In the genomic region with DNA sequence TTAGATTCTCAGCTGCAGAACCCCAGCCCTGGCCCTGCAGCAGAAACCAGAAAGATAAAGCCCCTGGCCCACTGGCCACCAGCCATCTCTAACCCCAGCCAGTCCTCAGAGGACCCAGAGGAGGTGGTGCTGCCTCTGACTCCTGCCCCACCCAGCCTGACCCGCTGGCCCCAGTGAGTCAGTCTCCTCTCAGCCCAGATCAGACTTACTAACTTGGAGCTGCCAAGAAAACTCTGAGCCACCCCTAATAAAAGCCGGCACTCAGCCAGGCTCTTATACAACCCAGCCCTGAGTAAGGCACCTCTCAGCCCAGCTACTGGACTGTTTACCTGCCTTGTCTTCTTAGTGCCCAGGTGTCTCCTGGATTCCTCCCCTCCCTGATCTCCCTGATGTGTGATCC, we compare ENCODE assay signal across 12 cellular contexts. TPM values are rescaled to one million over a fixed set of nuclear protein-coding genes. Genes with fewer than 3 reads are reported as not detected.
DNase-seq lines count a peak whose midpoint lies in the region; ATAC-seq and TF ChIP-seq lines count a peak whose summit lies in the region.
"Had no signal": no experiment of that assay in that cellular context is flagged by ENCODE, and none has a peak within 500 bp of the region (broad histone marks: within the 10 kb centered on the region; RNA-seq: fewer than 3 reads in every experiment).

No MANE protein-coding gene starts in this region.

- intact Hi-C loops in uterus (cut with DNase I; ENCODE audit: low total_unique reads): no loop called here
- intact Hi-C loops in CD14-positive monocyte (cut with micrococcal nuclease): no loop called here

- peaks cover 0 to 2% of the 10 kb centered on the region in 2 donors for H3K9me3 ChIP-seq in lung (ENCODE audit: control insufficient read depth in 2 of 2, insufficient read depth in 1 of 2, low read length in 1 of 2)
- H3K9me3 ChIP-seq in uterus: no peaks in the 10 kb centered on the region
- H3K9me3 ChIP-seq: neutrophil had no signal

- 61 to 73% methylated on average over 2 of the region's 2 CpGs for WGBS in lung, 2 donors

- peaks cover 0 to 5% (median 0%) of the 10 kb centered on the region in 3 donors for H3K27me3 Mint-ChIP-seq in CD14-positive monocyte (ENCODE audit: low read depth in 3 of 3)
- H3K27me3 Mint-ChIP-seq: stimulated activated naive CD8-positive, alpha-beta T cell treated with anti-CD3 and anti-CD28 coated beads, Interleukin-15, Interleukin-2, amounts not matched to agents 100 ng/mL and 50 ng/mL, for 24 hours had no signal

- H3K4me1 ChIP-seq in lung (ENCODE audit: control insufficient read depth in 2 of 2, insufficient read depth in 2 of 2, low read length in 2 of 2) (peaks cover 0 to 5% of the 10 kb centered on the region in 2 donors), uterus (peaks cover 11 to 26% of the 10 kb centered on the region in 2 donors)

- H3K4me3 Mint-ChIP-seq in CD14-positive monocyte: no peak overlapping the region
- H3K4me3 Mint-ChIP-seq: activated CD4-positive, alpha-beta T cell treated with anti-CD3 and anti-CD28 coated beads, Interleukin-2, amount 10 ng/mL, durations not matched to agents 24 days and 14 days; stimulated activated naive CD8-positive, alpha-beta T cell treated with anti-CD3 and anti-CD28 coated beads, Interleukin-15, Interleukin-2, amounts not matched to agents 100 ng/mL and 50 ng/mL, for 24 hours had no signal

- no peaks in the 10 kb centered on the region for H3K27me3 ChIP-seq in lung (ENCODE audit: control insufficient read depth, insufficient read depth)
- H3K27me3 ChIP-seq in uterus: no peaks in the 10 kb centered on the region
- H3K27me3 ChIP-seq: neutrophil had no signal

- peaks cover 2% of the 10 kb centered on the region for H3K4me1 Mint-ChIP-seq in CD14-positive monocyte
- H3K4me1 Mint-ChIP-seq: activated CD4-positive, alpha-beta T cell treated with anti-CD3 and anti-CD28 coated beads, Interleukin-2, amount 10 ng/mL, durations not matched to agents 24 days and 14 days had no signal

- no peaks in the 10 kb centered on the region for H3K36me3 Mint-ChIP-seq in CD14-positive monocyte

- no peak overlapping the region for H3K4me3 ChIP-seq in LNCaP clone FGC (ENCODE audit: low read depth, low read length)
- no peak overlapping the region for H3K4me3 ChIP-seq in lung
- no peak overlapping the region for H3K4me3 ChIP-seq in uterus
- H3K4me3 ChIP-seq: GM12878 had no signal

- no peak for TF ChIP-seq CTCF in LNCaP clone FGC (IDR thresholded peaks at IDR 0.05; ENCODE audit: control insufficient read depth, extremely low read depth, insufficient read depth)
- TF ChIP-seq CTCF in lung (IDR thresholded peaks at IDR 0.05; ENCODE audit: control extremely low read depth, extremely low read depth): no peak
- no peak for TF ChIP-seq CTCF in uterus (IDR thresholded peaks at IDR 0.05)
- TF ChIP-seq CTCF in CD14-positive monocyte (IDR thresholded peaks at IDR 0.05): no peak

- no peaks in the 10 kb centered on the region for H3K36me3 ChIP-seq in lung (ENCODE audit: control insufficient read depth in 2 of 2, insufficient read depth in 2 of 2, low read length in 2 of 2)
- H3K36me3 ChIP-seq in uterus: no peaks in the 10 kb centered on the region
- H3K36me3 ChIP-seq: neutrophil had no signal

- peak; percentile 73 for ATAC-seq in lung (ENCODE audit: insufficient read depth, low FRiP score)
- ATAC-seq in HG03469 (IDR thresholded peaks at IDR 0.05; ENCODE audit: unreplicated experiment): no peak
- ATAC-seq: GM12878 had no signal

- peak; percentile 23 for DNase-seq in LNCaP clone FGC (ENCODE audit: low read depth)
- peak; percentile 84 for DNase-seq in dedifferentiated amniotic fluid mesenchymal stem cell (ENCODE audit: extremely low spot score)
- DNase-seq in lung (ENCODE audit: low spot score): peak; percentile 62
- DNase-seq in uterus: peak; percentile 85 to 88
- DNase-seq in CD14-positive monocyte (ENCODE audit: low spot score): no peak
- DNase-seq in UCSD-AML1 (lab: John Stamatoyannopoulos, UW; ENCODE audit: unreplicated experiment): no peak
- DNase-seq: activated CD4-positive, alpha-beta T cell treated with anti-CD3 and anti-CD28 coated beads, Interleukin-2, amount 10 ng/mL, durations not matched to agents 24 days and 14 days; effector CD4-positive, alpha-beta T cell had no signal

- peak overlapping the region in 1 of 2 donors; percentile 60 for H3K27ac ChIP-seq in lung (ENCODE audit: low read depth in 1 of 2, low read length in 1 of 2)
- H3K27ac ChIP-seq in uterus: peak overlapping the region; percentile 71 to 80
- H3K27ac ChIP-seq: neutrophil had no signal

- H3K9me3 Mint-ChIP-seq in CD14-positive monocyte: peaks cover 7 to 25% (median 8%) of the 10 kb centered on the region in 7 donors
- H3K9me3 Mint-ChIP-seq: activated CD4-positive, alpha-beta T cell treated with anti-CD3 and anti-CD28 coated beads, Interleukin-2, amount 10 ng/mL, durations not matched to agents 24 days and 14 days; stimulated activated naive CD8-positive, alpha-beta T cell treated with anti-CD3 and anti-CD28 coated beads, Interleukin-15, Interleukin-2, amounts not matched to agents 100 ng/mL and 50 ng/mL, for 24 hours had no signal

- H3K27ac Mint-ChIP-seq in CD14-positive monocyte: no peak overlapping the region
- H3K27ac Mint-ChIP-seq: activated CD4-positive, alpha-beta T cell treated with anti-CD3 and anti-CD28 coated beads, Interleukin-2, amount 10 ng/mL, durations not matched to agents 24 days and 14 days; stimulated activated naive CD8-positive, alpha-beta T cell treated with anti-CD3 and anti-CD28 coated beads, Interleukin-15, Interleukin-2, amounts not matched to agents 100 ng/mL and 50 ng/mL, for 24 hours had no signal

- TF ChIP-seq POLR2A in uterus (IDR thresholded peaks at IDR 0.05): no peak

RNA-seq across cellular contexts. Expression of a gene that starts 2.0 kb away (rescaled TPM):
- total RNA-seq in lung: under 1 TPM; 0.11 to 0.28 TPM
- polyA plus RNA-seq in lung: under 1 TPM in 1 of 2 donors, not detected in 1; 0.08 TPM
- total RNA-seq in uterus: not detected
- polyA plus RNA-seq in CD14-positive monocyte: not detected
- total RNA-seq: activated CD4-positive, alpha-beta T cell treated with anti-CD3 and anti-CD28 coated beads, Interleukin-2, amount 10 ng/mL, durations not matched to agents 24 days and 14 days had no signal

Comparison
In these comparisons a context has a peak if more than half of its experiments do, and no peak if none do; other contexts are left out.
1. DNase-seq: peak in LNCaP clone FGC (single experiment), dedifferentiated amniotic fluid mesenchymal stem cell (single experiment), lung (single experiment) and uterus (2 of 2); none in CD14-positive monocyte (single experiment) and UCSD-AML1 (single experiment).